1 cellular context compared by ENCODE assay signal in the genomic region with DNA sequence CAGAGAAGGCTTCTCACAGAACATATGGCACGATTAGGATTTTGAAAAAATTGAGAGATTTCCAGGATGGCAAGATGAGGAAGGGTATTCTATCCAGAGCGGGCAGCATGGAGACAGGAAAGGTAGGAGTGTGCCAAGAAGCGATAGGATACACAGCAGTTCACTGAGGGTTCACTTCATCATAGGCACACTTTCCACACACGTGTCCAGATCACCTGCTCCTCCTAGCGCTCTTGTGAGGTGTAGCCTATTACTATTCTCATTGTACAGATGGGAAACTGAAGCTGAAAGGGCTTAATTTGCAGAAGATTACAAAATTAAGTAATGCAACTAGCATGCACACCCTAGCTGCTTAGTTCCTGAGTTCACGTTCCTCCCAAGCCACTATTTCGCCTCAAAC.
TF ChIP-seq lines count a peak whose summit lies in the region.

No MANE protein-coding gene starts in this region.

TF ChIP-seq in HepG2, 621 proteins besides CTCF, POLR2A, EP300 and RAD21:
- TF ChIP-seq, protein P1, sequence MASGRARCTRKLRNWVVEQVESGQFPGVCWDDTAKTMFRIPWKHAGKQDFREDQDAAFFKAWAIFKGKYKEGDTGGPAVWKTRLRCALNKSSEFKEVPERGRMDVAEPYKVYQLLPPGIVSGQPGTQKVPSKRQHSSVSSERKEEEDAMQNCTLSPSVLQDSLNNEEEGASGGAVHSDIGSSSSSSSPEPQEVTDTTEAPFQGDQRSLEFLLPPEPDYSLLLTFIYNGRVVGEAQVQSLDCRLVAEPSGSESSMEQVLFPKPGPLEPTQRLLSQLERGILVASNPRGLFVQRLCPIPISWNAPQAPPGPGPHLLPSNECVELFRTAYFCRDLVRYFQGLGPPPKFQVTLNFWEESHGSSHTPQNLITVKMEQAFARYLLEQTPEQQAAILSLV (CRISPR knock-in tag; IDR thresholded peaks at IDR 0.05; ENCODE audit: borderline replicate concordance): no peak
- TF ChIP-seq ZNF790 (CRISPR knock-in tag; IDR thresholded peaks at IDR 0.05; ENCODE audit: borderline replicate concordance) (no peak), ZNF569 (CRISPR knock-in tag; IDR thresholded peaks at IDR 0.05; ENCODE audit: borderline replicate concordance) (no peak), ZNF205 (CRISPR knock-in tag; IDR thresholded peaks at IDR 0.05) (no peak), ZMYM4 (CRISPR knock-in tag; IDR thresholded peaks at IDR 0.05) (0 out of 2 replicates have a peak, but pooled peaks have one; percentile 14)
- TF ChIP-seq, protein P2, sequence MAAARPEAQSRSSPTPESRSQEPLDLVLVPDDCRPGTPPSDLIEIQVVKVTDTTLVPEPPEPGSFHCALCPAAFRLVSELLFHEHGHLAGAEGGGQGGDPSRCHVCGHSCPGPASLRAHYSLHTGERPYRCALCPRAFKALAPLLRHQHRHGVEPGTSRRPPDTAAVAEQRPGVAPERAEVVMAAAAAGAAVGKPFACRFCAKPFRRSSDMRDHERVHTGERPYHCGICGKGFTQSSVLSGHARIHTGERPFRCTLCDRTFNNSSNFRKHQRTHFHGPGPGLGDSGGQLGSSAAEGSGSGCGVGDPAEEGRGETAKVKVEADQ (CRISPR knock-in tag; IDR thresholded peaks at IDR 0.05; ENCODE audit: borderline replicate concordance): no peak
- TF ChIP-seq, protein P3, sequence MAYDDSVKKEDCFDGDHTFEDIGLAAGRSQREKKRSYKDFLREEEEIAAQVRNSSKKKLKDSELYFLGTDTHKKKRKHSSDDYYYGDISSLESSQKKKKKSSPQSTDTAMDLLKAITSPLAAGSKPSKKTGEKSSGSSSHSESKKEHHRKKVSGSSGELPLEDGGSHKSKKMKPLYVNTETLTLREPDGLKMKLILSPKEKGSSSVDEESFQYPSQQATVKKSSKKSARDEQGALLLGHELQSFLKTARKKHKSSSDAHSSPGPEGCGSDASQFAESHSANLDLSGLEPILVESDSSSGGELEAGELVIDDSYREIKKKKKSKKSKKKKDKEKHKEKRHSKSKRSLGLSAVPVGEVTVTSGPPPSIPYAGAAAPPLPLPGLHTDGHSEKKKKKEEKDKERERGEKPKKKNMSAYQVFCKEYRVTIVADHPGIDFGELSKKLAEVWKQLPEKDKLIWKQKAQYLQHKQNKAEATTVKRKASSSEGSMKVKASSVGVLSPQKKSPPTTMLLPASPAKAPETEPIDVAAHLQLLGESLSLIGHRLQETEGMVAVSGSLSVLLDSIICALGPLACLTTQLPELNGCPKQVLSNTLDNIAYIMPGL (CRISPR knock-in tag; IDR thresholded peaks at IDR 0.05; ENCODE audit: borderline replicate concordance in 1 of 2, low read depth in 1 of 2): no peak
- TF ChIP-seq, protein P4, sequence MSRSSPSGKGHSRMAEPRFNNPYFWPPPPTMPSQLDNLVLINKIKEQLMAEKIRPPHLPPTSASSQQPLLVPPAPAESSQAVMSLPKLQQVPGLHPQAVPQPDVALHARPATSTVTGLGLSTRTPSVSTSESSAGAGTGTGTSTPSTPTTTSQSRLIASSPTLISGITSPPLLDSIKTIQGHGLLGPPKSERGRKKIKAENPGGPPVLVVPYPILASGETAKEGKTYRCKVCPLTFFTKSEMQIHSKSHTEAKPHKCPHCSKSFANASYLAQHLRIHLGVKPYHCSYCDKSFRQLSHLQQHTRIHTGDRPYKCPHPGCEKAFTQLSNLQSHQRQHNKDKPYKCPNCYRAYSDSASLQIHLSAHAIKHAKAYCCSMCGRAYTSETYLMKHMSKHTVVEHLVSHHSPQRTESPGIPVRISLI (CRISPR knock-in tag; IDR thresholded peaks at IDR 0.05; ENCODE audit: borderline replicate concordance): 0 out of 2 replicates have a peak, but pooled peaks have one; percentile 17
- TF ChIP-seq, protein P5, sequence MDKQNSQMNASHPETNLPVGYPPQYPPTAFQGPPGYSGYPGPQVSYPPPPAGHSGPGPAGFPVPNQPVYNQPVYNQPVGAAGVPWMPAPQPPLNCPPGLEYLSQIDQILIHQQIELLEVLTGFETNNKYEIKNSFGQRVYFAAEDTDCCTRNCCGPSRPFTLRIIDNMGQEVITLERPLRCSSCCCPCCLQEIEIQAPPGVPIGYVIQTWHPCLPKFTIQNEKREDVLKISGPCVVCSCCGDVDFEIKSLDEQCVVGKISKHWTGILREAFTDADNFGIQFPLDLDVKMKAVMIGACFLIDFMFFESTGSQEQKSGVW (CRISPR knock-in tag; IDR thresholded peaks at IDR 0.05; ENCODE audit: borderline replicate concordance): no peak
